Comparison of ENCODE assay signal across 8 cellular contexts in the genomic region with DNA sequence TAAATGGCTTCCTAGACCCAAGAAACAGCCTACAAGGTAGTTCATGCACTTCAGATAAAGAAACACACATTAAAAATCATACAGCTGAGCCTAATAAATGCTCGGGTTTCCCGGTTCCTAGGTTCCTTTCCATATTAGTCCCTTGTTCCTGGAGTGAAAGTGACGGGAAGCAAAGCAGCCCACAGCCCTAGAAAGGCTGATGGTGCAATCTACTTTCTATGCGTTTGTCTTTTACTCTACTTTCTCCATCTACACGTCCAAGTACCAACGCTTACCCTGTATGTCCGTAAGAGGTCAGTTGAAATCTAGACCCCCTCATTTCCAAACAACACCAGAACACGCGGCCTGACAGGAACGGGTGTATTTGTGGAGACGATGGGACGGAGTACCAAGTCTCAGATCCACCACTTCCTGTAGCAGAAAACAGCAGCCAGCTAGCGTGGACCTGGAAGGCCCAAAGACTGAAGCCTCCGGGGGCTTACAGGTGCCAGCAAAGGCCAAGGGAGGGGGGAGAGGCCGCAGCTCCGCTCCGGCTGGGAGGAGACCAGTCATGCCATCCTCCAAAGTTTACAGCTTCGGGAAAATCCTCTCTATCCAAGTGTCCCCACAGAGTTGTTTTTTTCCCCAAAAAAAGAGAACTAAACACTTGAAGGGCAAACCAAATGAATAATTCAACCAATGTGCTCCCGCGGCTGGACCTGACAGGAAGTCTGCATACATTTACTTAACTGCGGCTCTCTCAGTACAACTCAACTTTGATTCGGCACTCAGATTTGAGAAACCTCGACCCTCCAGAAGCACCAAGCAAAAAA. TPM values are rescaled to one million over a fixed set of nuclear protein-coding genes. Genes with fewer than 3 reads are reported as not detected.
DNase-seq lines count a peak whose midpoint lies in the region; ATAC-seq and TF ChIP-seq lines count a peak whose summit lies in the region.

No MANE protein-coding gene starts in this region.

- peaks cover 90% of the 10 kb centered on the region for H3K4me1 Mint-ChIP-seq in nephron progenitor cell

- TF ChIP-seq CTCF in nephron progenitor cell (IDR thresholded peaks at IDR 0.05) = no peak

- peaks cover 0 to 37% of the 10 kb centered on the region in 2 donors for H3K36me3 Mint-ChIP-seq in activated naive CD4-positive, alpha-beta T cell treated with anti-CD3 and anti-CD28 coated beads, Interleukin-2, amount 50 U/mL, for 72 hours
- peaks cover 24% of the 10 kb centered on the region for H3K36me3 Mint-ChIP-seq in nephron progenitor cell (ENCODE audit: low read depth)

- DNase-seq in activated naive CD4-positive, alpha-beta T cell treated with anti-CD3 and anti-CD28 coated beads, Interleukin-2, amount 50 U/mL, for 72 hours (ENCODE audit: low spot score in 2 of 2) = no peak
- DNase-seq in nephron progenitor cell = no peak
- no peak for DNase-seq in NCI-H82 treated with DMSO at 0.1 percent for 48 hours (lab: John Stamatoyannopoulos, UW; ENCODE audit: unreplicated experiment)
- DNase-seq in islet precursor cell = no peak
- no peak for DNase-seq in NCI-H146 treated with DMSO at 0.1 percent for 48 hours (lab: John Stamatoyannopoulos, UW; ENCODE audit: unreplicated experiment)
- no peak for DNase-seq in DMS 273 (lab: John Stamatoyannopoulos, UW; ENCODE audit: unreplicated experiment)

- peak overlapping the region; percentile 89 to 93 for H3K27ac Mint-ChIP-seq in activated naive CD4-positive, alpha-beta T cell treated with anti-CD3 and anti-CD28 coated beads, Interleukin-2, amount 50 U/mL, for 72 hours
- peak overlapping the region; percentile 92 for H3K27ac Mint-ChIP-seq in nephron progenitor cell

- ATAC-seq in GM18517 (IDR thresholded peaks at IDR 0.05; ENCODE audit: unreplicated experiment) (peak; percentile 56), HG02884 (IDR thresholded peaks at IDR 0.05; ENCODE audit: unreplicated experiment) (peak; percentile 56)
- ATAC-seq in activated naive CD4-positive, alpha-beta T cell treated with anti-CD3 and anti-CD28 coated beads, Interleukin-2, amount 50 U/mL, for 72 hours = peak; percentile 41 to 66

- no peaks in the 10 kb centered on the region for H3K27me3 Mint-ChIP-seq in nephron progenitor cell (ENCODE audit: low read depth, poor library complexity)

- no peaks in the 10 kb centered on the region for H3K9me3 Mint-ChIP-seq in activated naive CD4-positive, alpha-beta T cell treated with anti-CD3 and anti-CD28 coated beads, Interleukin-2, amount 50 U/mL, for 72 hours
- H3K9me3 Mint-ChIP-seq in nephron progenitor cell = no peaks in the 10 kb centered on the region

- H3K4me3 Mint-ChIP-seq in nephron progenitor cell = peak overlapping the region; percentile 30

RNA-seq across cellular contexts. Expression of a gene that starts 34.1 kb away (rescaled TPM):
- total RNA-seq in activated naive CD4-positive, alpha-beta T cell treated with anti-CD3 and anti-CD28 coated beads, Interleukin-2, amount 50 U/mL, for 72 hours = 100 to 1,000 TPM; 122 to 137 TPM
